8 cellular contexts compared by ENCODE assay signal in genomic region chr5:1521671-1522600, GRCh38. TPM values are rescaled to one million over a fixed set of nuclear protein-coding genes. Genes with fewer than 3 reads are reported as not detected.
DNase-seq lines count a peak whose midpoint lies in the region; ATAC-seq and TF ChIP-seq lines count a peak whose summit lies in the region.

No MANE protein-coding gene starts in this region.

- no peak for ATAC-seq in naive thymus-derived CD4-positive, alpha-beta T cell
- ATAC-seq in GM19035 (IDR thresholded peaks at IDR 0.05; ENCODE audit: unreplicated experiment) (no peak), HG02938 (IDR thresholded peaks at IDR 0.05; ENCODE audit: unreplicated experiment) (no peak)

- H3K36me3 Mint-ChIP-seq in naive thymus-derived CD4-positive, alpha-beta T cell: peaks cover 0 to 6% (median 0%) of the 10 kb centered on the region in 5 donors

- peak overlapping the region in 6 of 9 donors; percentile 32 to 78 (median 66) for H3K27ac Mint-ChIP-seq in naive thymus-derived CD4-positive, alpha-beta T cell

- DNase-seq in activated CD8-positive, alpha-beta memory T cell treated with anti-CD3 and anti-CD28 coated beads for 24 hours: peak; percentile 55
- no peak for DNase-seq in activated CD8-positive, alpha-beta memory T cell treated with anti-CD3 and anti-CD28 coated beads, Interleukin-2, amount 50 U/mL, for 4 hours
- DNase-seq in RWPE1 (ENCODE audit: low spot score): peak; percentile 54
- no peak for DNase-seq in effector memory CD4-positive, alpha-beta T cell
- DNase-seq in naive thymus-derived CD4-positive, alpha-beta T cell: peak in 2 of 9 donors; percentile 6 to 20
- no peak for DNase-seq in NCI-H2171 (lab: John Stamatoyannopoulos, UW)

- no peaks in the 10 kb centered on the region for H3K9me3 Mint-ChIP-seq in naive thymus-derived CD4-positive, alpha-beta T cell

- intact Hi-C loops in naive thymus-derived CD4-positive, alpha-beta T cell (cut with micrococcal nuclease): loop anchor here (2.0 to 10.0 kb wide), 4 partner anchors 27 to 280 kb away; partner anchors contain the start of genes CLPTM1L (in 1 of the 2) and NDUFS6 (in 1 of the 2)

- H3K4me3 ChIP-seq in effector memory CD4-positive, alpha-beta T cell (ENCODE audit: insufficient read depth, low read depth, low read length, poor library complexity, severe bottlenecking): peak overlapping the region; percentile 67
- H3K4me3 ChIP-seq in naive thymus-derived CD4-positive, alpha-beta T cell (ENCODE audit: low read length): peak overlapping the region; percentile 61

- H3K27me3 ChIP-seq in effector memory CD4-positive, alpha-beta T cell (replicated peaks; ENCODE audit: control insufficient read depth, insufficient read depth, low read length, poor library complexity, severe bottlenecking): no peaks in the 10 kb centered on the region
- no peaks in the 10 kb centered on the region for H3K27me3 ChIP-seq in naive thymus-derived CD4-positive, alpha-beta T cell (ENCODE audit: control insufficient read depth in 2 of 2, insufficient read depth in 2 of 2, low read length in 2 of 2)

- CTCF ChIA-PET in RWPE1 (lab: Yijun Ruan, JAX): interaction anchor here (0.6 kb wide), 3 partner anchors 14 to 549 kb away, joined by 3 to 4 read pairs (median 3); no protein-coding TSS in a partner anchor
- CTCF ChIA-PET in naive thymus-derived CD4-positive, alpha-beta T cell (lab: Charles Lee): interaction anchor here (0.8 to 1.2 kb wide), 2 partner anchors 39 to 142 kb away, joined by 3 read pairs; no protein-coding TSS in a partner anchor

- no peaks in the 10 kb centered on the region for H3K9me3 ChIP-seq in effector memory CD4-positive, alpha-beta T cell (ENCODE audit: control insufficient read depth, low read length)
- H3K9me3 ChIP-seq in naive thymus-derived CD4-positive, alpha-beta T cell (ENCODE audit: control insufficient read depth in 2 of 3, low read length in 3 of 3): no peaks in the 10 kb centered on the region

- peak overlapping the region; percentile 78 for H3K27ac ChIP-seq in RWPE1
- H3K27ac ChIP-seq in effector memory CD4-positive, alpha-beta T cell (ENCODE audit: insufficient read depth, low read length, poor library complexity, severe bottlenecking): no peak overlapping the region
- H3K27ac ChIP-seq in naive thymus-derived CD4-positive, alpha-beta T cell (ENCODE audit: low read depth, low read length): no peak overlapping the region

- H3K27me3 Mint-ChIP-seq in naive thymus-derived CD4-positive, alpha-beta T cell: no peaks in the 10 kb centered on the region

- H3K4me3 Mint-ChIP-seq in naive thymus-derived CD4-positive, alpha-beta T cell: peak overlapping the region; percentile 73 to 89 (median 83)

- POLR2A ChIA-PET in RWPE1 (lab: Yijun Ruan, JAX; ENCODE audit: low non-redundant PET): no interaction called here
- POLR2A ChIA-PET in naive thymus-derived CD4-positive, alpha-beta T cell (lab: Charles Lee): interaction anchor here (0.8 to 2.0 kb wide), 2 partner anchors 11 to 171 kb away, joined by 4 to 6 read pairs; no protein-coding TSS in a partner anchor

- H3K4me1 Mint-ChIP-seq in naive thymus-derived CD4-positive, alpha-beta T cell: peaks cover 13 to 34% (median 21%) of the 10 kb centered on the region in 7 donors

- H3K4me1 ChIP-seq in effector memory CD4-positive, alpha-beta T cell (ENCODE audit: control insufficient read depth, insufficient read depth, low read length, poor library complexity, severe bottlenecking): peaks cover 20% of the 10 kb centered on the region
- peaks cover 13 to 50% of the 10 kb centered on the region in 2 donors for H3K4me1 ChIP-seq in naive thymus-derived CD4-positive, alpha-beta T cell (ENCODE audit: control insufficient read depth in 2 of 2, insufficient read depth in 2 of 2, low read length in 2 of 2)

- no peak for TF ChIP-seq CTCF in RWPE1 (conservative IDR thresholded peaks at IDR 0.05; ENCODE audit: low read depth)

- H3K36me3 ChIP-seq in effector memory CD4-positive, alpha-beta T cell (ENCODE audit: control insufficient read depth, insufficient read depth, low read length): peaks cover 14% of the 10 kb centered on the region
- peaks cover 0 to 21% (median 0%) of the 10 kb centered on the region in 3 experiments for H3K36me3 ChIP-seq in naive thymus-derived CD4-positive, alpha-beta T cell (ENCODE audit: control insufficient read depth in 2 of 3, insufficient read depth in 3 of 3, low read length in 3 of 3)

RNA-seq across cellular contexts. Expression of gene LPCAT1, which starts 1.8 kb away (rescaled TPM):
- 10 to 100 TPM; 29.4 to 89.4 (median 49.7) TPM for total RNA-seq in naive thymus-derived CD4-positive, alpha-beta T cell
- polyA plus RNA-seq in naive thymus-derived CD4-positive, alpha-beta T cell: 10 to 100 TPM in 1 of 2 donors, 1 to 10 TPM in 1; 9.9 to 23.5 TPM

Comparison
In these comparisons a context has a peak if more than half of its experiments do, and no peak if none do; other contexts are left out.
1. DNase-seq: peak in activated CD8-positive, alpha-beta memory T cell treated with anti-CD3 and anti-CD28 coated beads for 24 hours (single experiment) and RWPE1 (single experiment); none in activated CD8-positive, alpha-beta memory T cell treated with anti-CD3 and anti-CD28 coated beads, Interleukin-2, amount 50 U/mL, for 4 hours (single experiment), effector memory CD4-positive, alpha-beta T cell (0 of 3) and NCI-H2171 (single experiment).